ENCODE assay signal across 8 cellular contexts in genomic region chr18:70659026-70659726, GRCh38.
DNase-seq lines count a peak whose midpoint lies in the region; ATAC-seq and TF ChIP-seq lines count a peak whose summit lies in the region.

No MANE protein-coding gene starts in this region.

- TF ChIP-seq CTCF in heart left ventricle (IDR thresholded peaks at IDR 0.05) = no peak
- no peak for TF ChIP-seq CTCF in fibroblast of mammary gland (conservative IDR thresholded peaks at IDR 0.05; ENCODE audit: control insufficient read depth, insufficient read depth, low read depth, low read length)
- no peak for TF ChIP-seq CTCF in osteocyte (IDR thresholded peaks at IDR 0.05)

- no peak overlapping the region for H3K27ac ChIP-seq in heart left ventricle

- H3K27me3 Mint-ChIP-seq in activated CD8-positive, alpha-beta T cell treated with anti-CD3 and anti-CD28 coated beads, Interleukin-2, amount 10 ng/mL, durations not matched to agents 7 days and 5 days (ENCODE audit: low read depth) = no peaks in the 10 kb centered on the region
- H3K27me3 Mint-ChIP-seq in stimulated activated naive CD8-positive, alpha-beta T cell treated with anti-CD3 and anti-CD28 coated beads, Interleukin-15, Interleukin-2, amounts not matched to agents 100 ng/mL and 50 ng/mL, for 24 hours = no peaks in the 10 kb centered on the region
- H3K27me3 Mint-ChIP-seq in osteocyte (ENCODE audit: unreplicated experiment) = no peaks in the 10 kb centered on the region

- H3K4me1 ChIP-seq in heart left ventricle = no peaks in the 10 kb centered on the region

- DNase-seq in heart left ventricle (peak in 2 of 5 donors; percentile 25 to 28), cardiac septum (ENCODE audit: low spot score) (no peak), fibroblast of mammary gland (ENCODE audit: low read depth) (peak; percentile 59), NCI-H1417 (lab: John Stamatoyannopoulos, UW) (no peak), osteocyte (ENCODE audit: extremely low spot score, unreplicated experiment) (no peak)
- peak; percentile 45 for DNase-seq in activated CD8-positive, alpha-beta T cell treated with anti-CD3 and anti-CD28 coated beads, Interleukin-2, amount 10 ng/mL, durations not matched to agents 7 days and 5 days

- H3K4me3 Mint-ChIP-seq in activated CD8-positive, alpha-beta T cell treated with anti-CD3 and anti-CD28 coated beads, Interleukin-2, amount 10 ng/mL, durations not matched to agents 7 days and 5 days = peak overlapping the region; percentile 46
- H3K4me3 Mint-ChIP-seq in stimulated activated naive CD8-positive, alpha-beta T cell treated with anti-CD3 and anti-CD28 coated beads, Interleukin-15, Interleukin-2, amounts not matched to agents 100 ng/mL and 50 ng/mL, for 24 hours = peak overlapping the region; percentile 74
- H3K4me3 Mint-ChIP-seq in osteocyte (ENCODE audit: unreplicated experiment) = no peak overlapping the region

- ATAC-seq in heart left ventricle = peak in 3 of 4 donors; percentile 43 to 81 (median 55)
- ATAC-seq in activated CD8-positive, alpha-beta T cell treated with anti-CD3 and anti-CD28 coated beads, Interleukin-2, amount 10 ng/mL, durations not matched to agents 7 days and 5 days = peak; percentile 65
- no peak for ATAC-seq in GM19351 (IDR thresholded peaks at IDR 0.05; ENCODE audit: unreplicated experiment)

- H3K27ac Mint-ChIP-seq in activated CD8-positive, alpha-beta T cell treated with anti-CD3 and anti-CD28 coated beads, Interleukin-2, amount 10 ng/mL, durations not matched to agents 7 days and 5 days = no peak overlapping the region
- H3K27ac Mint-ChIP-seq in stimulated activated naive CD8-positive, alpha-beta T cell treated with anti-CD3 and anti-CD28 coated beads, Interleukin-15, Interleukin-2, amounts not matched to agents 100 ng/mL and 50 ng/mL, for 24 hours = peak overlapping the region; percentile 73
- no peak overlapping the region for H3K27ac Mint-ChIP-seq in osteocyte (ENCODE audit: unreplicated experiment)

- POLR2A ChIA-PET in activated CD8-positive, alpha-beta T cell treated with anti-CD3 and anti-CD28 coated beads, Interleukin-2, amount 10 ng/mL, durations not matched to agents 7 days and 5 days (lab: Charles Lee) = interaction anchor here (0.8 kb wide), 1 partner anchor 37 kb away, joined by 3 read pairs; no protein-coding TSS in a partner anchor

- H3K4me3 ChIP-seq in heart left ventricle (peak overlapping the region in 5 of 12 donors; percentile 1 to 26 (median 15)), fibroblast of mammary gland (ENCODE audit: control insufficient read depth, low read depth, low read length) (no peak overlapping the region)

- no peaks in the 10 kb centered on the region for H3K9me3 Mint-ChIP-seq in activated CD8-positive, alpha-beta T cell treated with anti-CD3 and anti-CD28 coated beads, Interleukin-2, amount 10 ng/mL, durations not matched to agents 7 days and 5 days (ENCODE audit: insufficient read depth)
- no peaks in the 10 kb centered on the region for H3K9me3 Mint-ChIP-seq in stimulated activated naive CD8-positive, alpha-beta T cell treated with anti-CD3 and anti-CD28 coated beads, Interleukin-15, Interleukin-2, amounts not matched to agents 100 ng/mL and 50 ng/mL, for 24 hours
- no peaks in the 10 kb centered on the region for H3K9me3 Mint-ChIP-seq in osteocyte (ENCODE audit: unreplicated experiment)

- peaks cover 31% of the 10 kb centered on the region for H3K4me1 Mint-ChIP-seq in activated CD8-positive, alpha-beta T cell treated with anti-CD3 and anti-CD28 coated beads, Interleukin-2, amount 10 ng/mL, durations not matched to agents 7 days and 5 days (ENCODE audit: low read depth)
- peaks cover 47% of the 10 kb centered on the region for H3K4me1 Mint-ChIP-seq in stimulated activated naive CD8-positive, alpha-beta T cell treated with anti-CD3 and anti-CD28 coated beads, Interleukin-15, Interleukin-2, amounts not matched to agents 100 ng/mL and 50 ng/mL, for 24 hours (ENCODE audit: low read depth)
- H3K4me1 Mint-ChIP-seq in osteocyte (ENCODE audit: unreplicated experiment) = no peaks in the 10 kb centered on the region

- CTCF ChIA-PET in activated CD8-positive, alpha-beta T cell treated with anti-CD3 and anti-CD28 coated beads, Interleukin-2, amount 10 ng/mL, durations not matched to agents 7 days and 5 days (lab: Charles Lee) = interaction anchor here (0.7 to 1.7 kb wide), 7 partner anchors 12 to 59 kb away, joined by 3 to 6 read pairs (median 4); no protein-coding TSS in a partner anchor

- no peaks in the 10 kb centered on the region for H3K36me3 Mint-ChIP-seq in activated CD8-positive, alpha-beta T cell treated with anti-CD3 and anti-CD28 coated beads, Interleukin-2, amount 10 ng/mL, durations not matched to agents 7 days and 5 days (ENCODE audit: low read depth)
- H3K36me3 Mint-ChIP-seq in stimulated activated naive CD8-positive, alpha-beta T cell treated with anti-CD3 and anti-CD28 coated beads, Interleukin-15, Interleukin-2, amounts not matched to agents 100 ng/mL and 50 ng/mL, for 24 hours (ENCODE audit: low read depth) = no peaks in the 10 kb centered on the region
- no peaks in the 10 kb centered on the region for H3K36me3 Mint-ChIP-seq in osteocyte (ENCODE audit: unreplicated experiment)

- intact Hi-C loops in heart left ventricle (cut with DNase I) = no loop called here
- intact Hi-C loops in cardiac septum (cut with DNase I) = no loop called here

- H3K27me3 ChIP-seq in heart left ventricle = no peaks in the 10 kb centered on the region

- 35 to 37% (median 36%) methylated on average over 11 of the region's 11 CpGs for WGBS in heart left ventricle, 4 donors

- TF ChIP-seq POLR2A in heart left ventricle (IDR thresholded peaks at IDR 0.05) = no peak

- H3K36me3 ChIP-seq in heart left ventricle = no peaks in the 10 kb centered on the region

- H3K9me3 ChIP-seq in heart left ventricle = peaks cover 0 to 3% (median 0%) of the 10 kb centered on the region in 12 donors

Comparison
In these comparisons a context has a peak if more than half of its experiments do, and no peak if none do; other contexts are left out.
1. DNase-seq: peak in activated CD8-positive, alpha-beta T cell treated with anti-CD3 and anti-CD28 coated beads, Interleukin-2, amount 10 ng/mL, durations not matched to agents 7 days and 5 days (single experiment) and fibroblast of mammary gland (single experiment); none in cardiac septum (single experiment), NCI-H1417 (0 of 3) and osteocyte (single experiment).